ENCODE assay signal across 21 cellular contexts in genomic region chr2:191488135-191488534, GRCh38.
DNase-seq lines count a peak whose midpoint lies in the region; ATAC-seq, FAIRE-seq and TF ChIP-seq lines count a peak whose summit lies in the region.
"Had no signal": no experiment of that assay in that cellular context is flagged by ENCODE, and none has a peak within 500 bp of the region (broad histone marks: within the 10 kb centered on the region; RNA-seq: fewer than 3 reads in every experiment).

No MANE protein-coding gene starts in this region.

- TF ChIP-seq CTCF in H1 (IDR thresholded peaks at IDR 0.05; ENCODE audit: control extremely low read depth in 1 of 3, insufficient read depth in 1 of 3, low read depth in 1 of 3, low read length in 3 of 3) (no peak), osteoblast (IDR thresholded peaks at IDR 0.05; ENCODE audit: extremely low read depth, low read depth, low read length) (no peak), gastroesophageal sphincter (IDR thresholded peaks at IDR 0.05) (no peak)

- no peaks in the 10 kb centered on the region; the same call in 1 of the 2 replicates for H3K23me2 ChIP-seq in H1 (ENCODE audit: low read depth, low read length)

- H4K8ac ChIP-seq in H1 (ENCODE audit: extremely low read depth, insufficient read depth, low read length), result no peak overlapping the region

- no peaks in the 10 kb centered on the region for H3K79me1 ChIP-seq in H1 (ENCODE audit: low read depth, low read length)

- H3K27ac ChIP-seq in H1 (ENCODE audit: low read depth, low read length), result no peak overlapping the region
- H3K27ac ChIP-seq in osteoblast (ENCODE audit: low read depth, low read length), result no peak overlapping the region
- H3K27ac ChIP-seq in gastroesophageal sphincter, result no peak overlapping the region
- H3K27ac ChIP-seq: BLaER1 treated with 17β-estradiol and CSF1 and Interleukin-3, amounts not matched to agents 10 nM and 100 nM; heart left ventricle; HL-60 had no signal

- no peak overlapping the region for H2BK5ac ChIP-seq in H1 (ENCODE audit: low read depth, low read length)

- no peak overlapping the region for H2BK120ac ChIP-seq in H1 (replicated peaks; ENCODE audit: low read depth, low read length)

- TF ChIP-seq EP300 in H1 (IDR thresholded peaks at IDR 0.05; ENCODE audit: borderline replicate concordance in 1 of 2, low read depth in 2 of 2, low read length in 2 of 2), result no peak
- TF ChIP-seq EP300 in gastroesophageal sphincter (IDR thresholded peaks at IDR 0.05), result no peak

- H4K5ac ChIP-seq in H1 (ENCODE audit: insufficient read length, low read depth, low read length), result no peak overlapping the region

- H4K20me1 ChIP-seq in H1 (replicated peaks in 1 of 2; ENCODE audit: control insufficient read depth in 1 of 2, insufficient read depth in 2 of 2, low read length in 2 of 2) (no peaks in the 10 kb centered on the region), osteoblast (ENCODE audit: insufficient read depth, low read length) (no peaks in the 10 kb centered on the region)
- H4K20me1 ChIP-seq: BLaER1 treated with 17β-estradiol and CSF1 and Interleukin-3, amounts not matched to agents 10 nM and 100 nM had no signal

- no peak for TF ChIP-seq RAD21 in H1 (IDR thresholded peaks at IDR 0.05 in 1 of 2, conservative IDR thresholded peaks at IDR 0.05 in 1 of 2; ENCODE audit: low read depth in 2 of 2, low read length in 2 of 2)

- no peak overlapping the region for H2BK15ac ChIP-seq in H1 (ENCODE audit: low read length)

- H3K4me2 ChIP-seq in H1 (ENCODE audit: insufficient read depth in 1 of 2, low read depth in 2 of 2, low read length in 2 of 2) (no peak overlapping the region), osteoblast (ENCODE audit: insufficient read depth, low read length) (no peak overlapping the region)

- H3K23ac ChIP-seq in H1 (ENCODE audit: insufficient read length), result no peak overlapping the region

- TF ChIP-seq POLR2A in H1 (IDR thresholded peaks at IDR 0.05; ENCODE audit: control extremely low read depth in 1 of 2, low read depth in 2 of 2, low read length in 2 of 2), result no peak
- TF ChIP-seq POLR2A in gastroesophageal sphincter (IDR thresholded peaks at IDR 0.05), result no peak

- H3K79me2 ChIP-seq in H1 (ENCODE audit: control insufficient read depth in 1 of 2, insufficient read depth in 2 of 2, low read length in 2 of 2), result no peaks in the 10 kb centered on the region
- no peaks in the 10 kb centered on the region for H3K79me2 ChIP-seq in osteoblast (ENCODE audit: insufficient read depth, low read length)

- H2BK20ac ChIP-seq in H1 (ENCODE audit: low read length), result no peak overlapping the region

- 92% methylated on average over 7 of the region's 7 CpGs; no CpG with 5 or more reads in 1 of the 2 experiments for WGBS in H1 (ENCODE audit: extremely low coverage in 1 of 2, insufficient coverage in 1 of 2, insufficient read length in 1 of 2, insufficient replicate concordance in 2 of 2, low coverage in 1 of 2, low lambda C conversion rate in 2 of 2, missing lambda C conversion rate in 1 of 2), 2 experiments
- WGBS in gastroesophageal sphincter (ENCODE audit: low coverage in 1 of 2), 2 donors, result 50 to 81% methylated on average over 6 to 7 of the region's 7 CpGs

- H4K91ac ChIP-seq in H1 (replicated peaks; ENCODE audit: insufficient read length, low read length), result no peak overlapping the region

- H3K9me3 ChIP-seq in H1 (ENCODE audit: insufficient read depth in 2 of 2, low read depth in 1 of 2, low read length in 1 of 2) (no peaks in the 10 kb centered on the region), osteoblast (ENCODE audit: low read depth, low read length) (no peaks in the 10 kb centered on the region), gastroesophageal sphincter (no peaks in the 10 kb centered on the region)

- H3K18ac ChIP-seq in H1 (ENCODE audit: extremely low read depth, low read length), result no peak overlapping the region

- H3K4me1 ChIP-seq in H1 (replicated peaks in 1 of 4; ENCODE audit: control insufficient read depth in 3 of 4, insufficient read depth in 4 of 4, low read length in 3 of 4), result no peaks in the 10 kb centered on the region
- H3K4me1 ChIP-seq in osteoblast (ENCODE audit: insufficient read depth, low read length), result peaks cover 21% of the 10 kb centered on the region
- peaks cover 0 to 11% (median 0%) of the 10 kb centered on the region in 3 donors for H3K4me1 ChIP-seq in gastroesophageal sphincter
- H3K4me1 ChIP-seq: HAP-1 had no signal

- no peak overlapping the region for H3K56ac ChIP-seq in H1 (replicated peaks; ENCODE audit: insufficient read length, low read depth, low read length)

- H3K4me3 ChIP-seq in H1 (ENCODE audit: extremely low read depth in 1 of 4, insufficient read depth in 2 of 4, low read depth in 3 of 4, low read length in 4 of 4) (no peak overlapping the region), osteoblast (ENCODE audit: insufficient read depth, low read length) (no peak overlapping the region), gastroesophageal sphincter (no peak overlapping the region)
- H3K4me3 ChIP-seq: BLaER1 treated with 17β-estradiol and CSF1 and Interleukin-3, amounts not matched to agents 10 nM and 100 nM; HAP-1; heart left ventricle had no signal

- no peak overlapping the region for H3K9ac ChIP-seq in H1 (replicated peaks in 1 of 4; ENCODE audit: extremely low read depth in 1 of 4, low read depth in 3 of 4, low read length in 3 of 4)
- H3K9ac ChIP-seq: BLaER1 treated with 17β-estradiol and CSF1 and Interleukin-3, amounts not matched to agents 10 nM and 100 nM had no signal

- ATAC-seq in GM19023 (IDR thresholded peaks at IDR 0.05; ENCODE audit: unreplicated experiment) (no peak), gastroesophageal sphincter (no peak)
- ATAC-seq: heart left ventricle; stimulated activated naive CD8-positive, alpha-beta T cell treated with anti-CD3 and anti-CD28 coated beads, Interleukin-15, amount 100 ng/mL, for 72 hours had no signal

- H2AFZ ChIP-seq in H1 (ENCODE audit: low read length) (0 out of 2 replicates have a peak overlapping the region, but pooled peaks have one; percentile 30), osteoblast (ENCODE audit: low read length) (peak overlapping the region; percentile 39)

- H2AK5ac ChIP-seq in H1 (ENCODE audit: low read depth, low read length), result no peak overlapping the region

- POLR2A ChIA-PET in H1 (lab: Charles Lee; ENCODE audit: partially characterized antibody), result no interaction called here

- DNase-seq in ELF-1 (ENCODE audit: low read depth, low spot score), result peak; percentile 54
- DNase-seq in MV-4-11 (lab: John Stamatoyannopoulos, UW), result peak; percentile 13
- DNase-seq in H1 (ENCODE audit: low read depth in 1 of 2, low spot score in 2 of 2), result no peak
- no peak for DNase-seq in osteoblast (ENCODE audit: insufficient read length, low spot score, missing footprints)
- DNase-seq in cerebellar nuclear complex (lab: John Stamatoyannopoulos, UW), result no peak
- DNase-seq in NCI-H774 (lab: John Stamatoyannopoulos, UW), result no peak
- DNase-seq: activated naive CD8-positive, alpha-beta T cell treated with anti-CD3 and anti-CD28 coated beads for 36 hours; DND-41; heart left ventricle; Kasumi-1; NCI-H1930; NCI-H524 treated with DMSO at 0.1 percent for 48 hours; stimulated activated CD4-positive, alpha-beta T cell treated with anti-CD3 and anti-CD28 coated beads, Interleukin-12 subunit alpha, Interleukin-12 subunit beta, amount 100 ng/mL, for 4 hours; stimulated activated naive CD8-positive, alpha-beta T cell treated with anti-CD3 and anti-CD28 coated beads, Interleukin-15, amount 100 ng/mL, for 72 hours; T-helper 2 cell had no signal

- no peak overlapping the region for H3K4ac ChIP-seq in H1 (replicated peaks; ENCODE audit: insufficient read length, low read depth, low read length)

- FAIRE-seq in H1 (lab: Jason Lieb, UNC), result no peak
- FAIRE-seq: endometrium had no signal

- H2BK12ac ChIP-seq in H1 (ENCODE audit: low read depth, low read length), result no peak overlapping the region

- CTCF ChIA-PET in H1 (lab: Charles Lee; ENCODE audit: partially characterized antibody), result interaction anchor here (1.0 to 3.7 kb wide), 3 partner anchors 11 to 270 kb away, joined by 3 to 20 read pairs (median 6); no protein-coding TSS in a partner anchor

- H3K27me3 ChIP-seq in H1 (replicated peaks in 1 of 4; ENCODE audit: control insufficient read depth in 3 of 4, extremely low read depth in 1 of 4, insufficient read depth in 3 of 4, low read length in 3 of 4) (no peaks in the 10 kb centered on the region), osteoblast (ENCODE audit: insufficient read depth, low read length) (no peaks in the 10 kb centered on the region), gastroesophageal sphincter (no peaks in the 10 kb centered on the region)
- H3K27me3 ChIP-seq: BLaER1 treated with 17β-estradiol and CSF1 and Interleukin-3, amounts not matched to agents 10 nM and 100 nM; heart left ventricle had no signal

- H3K36me3 ChIP-seq in H1 (ENCODE audit: control insufficient read depth in 2 of 4, insufficient read depth in 4 of 4, low read length in 3 of 4), result no peaks in the 10 kb centered on the region
- no peaks in the 10 kb centered on the region for H3K36me3 ChIP-seq in osteoblast (ENCODE audit: insufficient read depth, low read length)
- no peaks in the 10 kb centered on the region for H3K36me3 ChIP-seq in gastroesophageal sphincter
- H3K36me3 ChIP-seq: BLaER1 treated with 17β-estradiol and CSF1 and Interleukin-3, amounts not matched to agents 10 nM and 100 nM; HAP-1; heart left ventricle had no signal

- H3K14ac ChIP-seq in H1 (ENCODE audit: insufficient read length), result no peak overlapping the region

TF ChIP-seq in H1, 55 proteins besides CTCF, POLR2A, EP300 and RAD21:
- TF ChIP-seq JUN (IDR thresholded peaks at IDR 0.05; ENCODE audit: low read depth, low read length), result no peak
- no peak for TF ChIP-seq CREB1 (IDR thresholded peaks at IDR 0.05)
- no peak for TF ChIP-seq BCL11A (IDR thresholded peaks at IDR 0.05; ENCODE audit: low read depth in 2 of 2, low read length in 2 of 2)
- TF ChIP-seq CBX8 (IDR thresholded peaks at IDR 0.05; ENCODE audit: borderline replicate concordance, low read depth, low read length), result no peak
- no peak for TF ChIP-seq POLR2AphosphoS5 (IDR thresholded peaks at IDR 0.05; ENCODE audit: low read depth, low read length)
- no peak for TF ChIP-seq MAFK (IDR thresholded peaks at IDR 0.05; ENCODE audit: low read depth, low read length)
- no peak for TF ChIP-seq KDM4A (IDR thresholded peaks at IDR 0.05; ENCODE audit: low read depth, low read length, severe bottlenecking)
- no peak for TF ChIP-seq ATF3 (IDR thresholded peaks at IDR 0.05; ENCODE audit: insufficient read depth, low read depth, low read length)
TF ChIP-seq in H1: peak in this region for 0.

Comparison
In these comparisons a context has a peak if more than half of its experiments do, and no peak if none do; other contexts are left out.
1. DNase-seq: peak in ELF-1 (single experiment) and MV-4-11 (single experiment); none in H1 (0 of 2), osteoblast (single experiment), cerebellar nuclear complex (0 of 2) and NCI-H774 (single experiment).